ENCODE assay signal across 12 cellular contexts in genomic region chr2:214737188-214737587, GRCh38.
A peak's percentile ranks its signal among the peaks of the same experiment; 100 is the strongest.
DNase-seq lines count a peak whose midpoint lies in the region; ATAC-seq, FAIRE-seq and TF ChIP-seq lines count a peak whose summit lies in the region.
"Had no signal": no experiment of that assay in that cellular context is flagged by ENCODE, and none has a peak within 500 bp of the region (broad histone marks: within the 10 kb centered on the region; RNA-seq: fewer than 3 reads in every experiment).

No MANE protein-coding gene starts in this region.

- intact Hi-C loops in GM12878 (cut with micrococcal nuclease; ENCODE audit: unreplicated experiment) (loop anchor here (2.0 to 10.0 kb wide), 7 partner anchors 14 to 1582 kb away; partner anchors contain the start of genes ABCA12, BARD1 and IKZF2), upper lobe of right lung (cut with DNase I) (no loop called here)

- POLR2A ChIA-PET in GM12878 (lab: Charles Lee): interaction anchor here (1.7 to 3.3 kb wide), 4 partner anchors 10 to 72 kb away, joined by 3 to 22 read pairs (median 9); partner anchors contain the start of gene BARD1

- SMC1A ChIA-PET in GM12878 (lab: Charles Lee; ENCODE audit: uncharacterized antibody, unreplicated experiment): interaction anchor here (0.6 to 2.7 kb wide), 18 partner anchors 9 to 1177 kb away, joined by 3 to 14 read pairs (median 4); no protein-coding TSS in a partner anchor

- peak; percentile 97 for ATAC-seq in GM18868 (IDR thresholded peaks at IDR 0.05; ENCODE audit: unreplicated experiment)
- peak; percentile 97 for ATAC-seq in GM21381 (IDR thresholded peaks at IDR 0.05; ENCODE audit: unreplicated experiment)
- peak; percentile 98 for ATAC-seq in HG03060 (IDR thresholded peaks at IDR 0.05; ENCODE audit: low read depth, unreplicated experiment)
- ATAC-seq in GM12878: peak; percentile 88
- no peak for ATAC-seq in upper lobe of right lung
- ATAC-seq in left lobe of liver: no peak

- H3K27me3 ChIP-seq in GM12878 (replicated peaks in 1 of 2; ENCODE audit: control insufficient read depth in 2 of 2, insufficient read depth in 2 of 2, low read length in 1 of 2): no peaks in the 10 kb centered on the region
- no peaks in the 10 kb centered on the region for H3K27me3 ChIP-seq in upper lobe of right lung
- H3K27me3 ChIP-seq: neural progenitor cell had no signal

- TF ChIP-seq CTCF in GM12878 (IDR thresholded peaks at IDR 0.05 in 2 of 3, conservative IDR thresholded peaks at IDR 0.05 in 1 of 3; ENCODE audit: control insufficient read depth in 2 of 3, extremely low read depth in 1 of 3, insufficient read depth in 1 of 3, low read depth in 3 of 3, low read length in 3 of 3) (no peak), upper lobe of right lung (IDR thresholded peaks at IDR 0.05) (no peak)

- peak overlapping the region; percentile 75 for H3K4me2 ChIP-seq in GM12878 (ENCODE audit: control insufficient read depth, insufficient read depth)
- H3K4me2 ChIP-seq: neural progenitor cell had no signal

- no TSS peak for BruUV-seq in GM12878 (replicated peaks; lab: Mats Ljungman, UMichigan)

- peak; percentile 97 to 98; a peak in 3 of 4 replicates for TF ChIP-seq EP300 in GM12878 (IDR thresholded peaks at IDR 0.05; ENCODE audit: borderline replicate concordance in 1 of 2, control insufficient read depth in 1 of 2, low read depth in 2 of 2, low read length in 2 of 2)

- in situ Hi-C loops in GM12878 (cut with MboI): loop anchor here (5.0 to 25.0 kb wide), 3 partner anchors 260 to 1725 kb away; no protein-coding TSS in a partner anchor

- no peak for TF ChIP-seq POLR2A in GM12878 (IDR thresholded peaks at IDR 0.05; ENCODE audit: low read depth, low read length)

- FAIRE-seq in GM12878 (lab: Jason Lieb, UNC): peak; percentile 99

- 0% methylated on average over 3 of the region's 3 CpGs for WGBS in GM12878 (ENCODE audit: insufficient coverage, insufficient replicate concordance, low lambda C conversion rate, missing lambda C conversion rate)

- CTCF ChIA-PET in GM12878 (lab: Yijun Ruan, JAX): interaction anchor here (0.7 to 2.6 kb wide), 3 partner anchors 12 to 73 kb away, joined by 3 to 9 read pairs (median 5); no protein-coding TSS in a partner anchor

- H4K20me1 ChIP-seq in GM12878 (ENCODE audit: control insufficient read depth, insufficient read depth): no peaks in the 10 kb centered on the region

- RAD21 ChIA-PET in GM12878 (lab: Charles Lee; ENCODE audit: unreplicated experiment): interaction anchor here (0.6 to 5.0 kb wide), 7 partner anchors 9 to 1591 kb away, joined by 3 to 59 read pairs (median 3); partner anchors contain the start of gene BARD1

- no peak for TF ChIP-seq RAD21 in GM12878 (IDR thresholded peaks at IDR 0.05; ENCODE audit: insufficient read depth, low read depth, low read length)

- peak; percentile 92 for DNase-seq in GM12878 (ENCODE audit: low read depth, low spot score)
- no peak for DNase-seq in NCI-H1417 treated with DMSO at 0.1 percent for 48 hours (lab: John Stamatoyannopoulos, UW)
- no peak for DNase-seq in upper lobe of right lung
- DNase-seq in left lobe of liver (ENCODE audit: low spot score): no peak
- DNase-seq: NCI-H1092; stimulated activated CD4-positive, alpha-beta T cell treated with anti-CD3 and anti-CD28 coated beads, Interleukin-1b, Interleukin-23, amount 100 ng/mL, for 48 hours; T-helper 9 cell had no signal

- peaks cover 4% of the 10 kb centered on the region for H3K79me2 ChIP-seq in GM12878 (ENCODE audit: control insufficient read depth, insufficient read depth, low read length)

- H3K9me3 ChIP-seq in GM12878 (replicated peaks; ENCODE audit: control insufficient read depth, insufficient read depth, low read length): no peaks in the 10 kb centered on the region; the same call in 2 of the 3 replicates
- H3K9me3 ChIP-seq in upper lobe of right lung: no peaks in the 10 kb centered on the region
- H3K9me3 ChIP-seq: thoracic aorta had no signal

- peak overlapping the region; percentile 2; the same call in 1 of the 2 replicates for H2AFZ ChIP-seq in GM12878 (ENCODE audit: control insufficient read depth, low read depth, low read length)
- H2AFZ ChIP-seq: neural progenitor cell had no signal

- peak overlapping the region; percentile 42 for H3K9ac ChIP-seq in GM12878 (ENCODE audit: control insufficient read depth, insufficient read depth, low read length)
- H3K9ac ChIP-seq: neural progenitor cell had no signal

- peak overlapping the region; percentile 89 for H3K27ac ChIP-seq in GM12878 (ENCODE audit: control insufficient read depth, insufficient read depth)
- H3K27ac ChIP-seq in upper lobe of right lung: no peak overlapping the region
- H3K27ac ChIP-seq: neural progenitor cell, thoracic aorta had no signal

- H3K36me3 ChIP-seq in GM12878 (ENCODE audit: control insufficient read depth in 2 of 2, insufficient read depth in 2 of 2, low read length in 1 of 2) (peaks cover 0 to 4% of the 10 kb centered on the region in 2 experiments; a peak in 2 of 4 replicates), upper lobe of right lung (peaks cover 4% of the 10 kb centered on the region)

- H3K4me1 ChIP-seq in GM12878 (ENCODE audit: control insufficient read depth, insufficient read depth, low read length) (peaks cover 12% of the 10 kb centered on the region), upper lobe of right lung (no peaks in the 10 kb centered on the region)
- H3K4me1 ChIP-seq: neural progenitor cell had no signal

- H3K4me3 ChIP-seq in GM12878: no peak overlapping the region
- H3K4me3 ChIP-seq in upper lobe of right lung: no peak overlapping the region
- H3K4me3 ChIP-seq: neural progenitor cell, thoracic aorta had no signal

TF ChIP-seq in GM12878, 131 proteins besides CTCF, POLR2A, EP300 and RAD21 (continues in another document):
- TF ChIP-seq PML (IDR thresholded peaks at IDR 0.05; ENCODE audit: low read length) (peak; percentile 33; the same call in 1 of the 2 replicates), CBX5 (IDR thresholded peaks at IDR 0.05; ENCODE audit: low read depth) (peak; percentile 58; the same call in 1 of the 2 replicates), SKIL (IDR thresholded peaks at IDR 0.05; ENCODE audit: low read depth, poor library complexity, severe bottlenecking) (peak; percentile 88), SP1 (IDR thresholded peaks at IDR 0.05; ENCODE audit: low read depth, low read length) (peak; percentile 20), IKZF2 (IDR thresholded peaks at IDR 0.05) (peak; percentile 84 to 86; a peak in 3 of 4 replicates), ATF3 (IDR thresholded peaks at IDR 0.05; ENCODE audit: borderline replicate concordance, extremely low read depth, low read depth, low read length) (no peak), MEF2A (IDR thresholded peaks at IDR 0.05; ENCODE audit: insufficient read depth, low read depth, low read length) (peak; percentile 92), E4F1 (IDR thresholded peaks at IDR 0.05; ENCODE audit: borderline replicate concordance, partially characterized antibody) (no peak), PKNOX1 (IDR thresholded peaks at IDR 0.05) (peak; percentile 64; the same call in 1 of the 2 replicates), MTA2 (IDR thresholded peaks at IDR 0.05; ENCODE audit: low read depth) (peak; percentile 97), SIN3A (IDR thresholded peaks at IDR 0.05; ENCODE audit: low read depth, low read length) (no peak), CHD1 (IDR thresholded peaks at IDR 0.05; ENCODE audit: low read depth, low read length) (0 out of 2 replicates have a peak, but pooled peaks have one; percentile 32), RUNX3 (IDR thresholded peaks at IDR 0.05; ENCODE audit: low read length) (peak; percentile 89)

Comparison
In these comparisons a context has a peak if more than half of its experiments do, and no peak if none do; other contexts are left out.
1. ATAC-seq: peak in GM18868 (single experiment), GM21381 (single experiment), HG03060 (single experiment) and GM12878 (single experiment); none in upper lobe of right lung (single experiment) and left lobe of liver (single experiment).